ENCODE assay signal across 8 cellular contexts in the genomic region with DNA sequence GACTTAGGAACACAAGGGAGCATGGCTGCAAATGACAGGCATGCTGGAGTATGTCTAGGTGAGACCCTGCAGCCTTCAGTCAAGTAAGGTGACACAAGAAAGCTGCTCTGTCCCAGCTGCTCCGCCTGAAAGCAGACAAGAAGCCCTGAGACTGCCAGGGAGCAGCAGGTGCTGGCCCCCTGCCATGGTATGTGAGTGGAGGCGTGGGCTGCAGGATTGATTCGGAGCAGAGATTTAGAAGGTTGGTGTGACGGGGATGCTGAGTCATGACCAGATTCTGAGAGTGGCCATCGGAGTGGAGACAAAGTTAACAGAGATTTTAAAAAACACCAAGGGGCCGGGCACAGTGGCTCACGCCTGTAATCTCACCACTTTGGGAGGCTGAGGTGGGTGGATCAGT. TPM values are rescaled to one million over a fixed set of nuclear protein-coding genes. Genes with fewer than 3 reads are reported as not detected.
DNase-seq lines count a peak whose midpoint lies in the region; TF ChIP-seq lines count a peak whose summit lies in the region.

No MANE protein-coding gene starts in this region.

- DNase-seq in D341Med (ENCODE audit: low spot score) (peak; percentile 43), NCI-H2171 (lab: John Stamatoyannopoulos, UW) (peak; percentile 81), cardiac fibroblast (ENCODE audit: low read depth in 2 of 2) (peak; percentile 81 to 84), occipital lobe (lab: John Stamatoyannopoulos, UW) (peak; percentile 19), HuH-7 (ENCODE audit: low spot score) (no peak), epidermal melanocyte (ENCODE audit: insufficient read length, low spot score) (no peak), NCI-H187 (lab: John Stamatoyannopoulos, UW) (no peak)
- DNase-seq in stimulated activated CD4-positive, alpha-beta T cell treated with anti-CD3 and anti-CD28 coated beads, Interleukin-4, amount 100 ng/mL, for 1 hour, result no peak

- TF ChIP-seq CTCF in cardiac fibroblast (IDR thresholded peaks at IDR 0.05; ENCODE audit: low read depth, low read length), result no peak

- H3K4me3 ChIP-seq in cardiac fibroblast (replicated peaks in 1 of 2; ENCODE audit: low read depth in 2 of 2, low read length in 2 of 2), result no peak overlapping the region

RNA-seq across cellular contexts. Expression of gene LRP11, which starts 17.8 kb away (rescaled TPM):
- total RNA-seq in occipital lobe, result 35.2 TPM

RNA-seq across cellular contexts. Expression of gene RAET1E, which starts 51.6 kb away (rescaled TPM):
- not detected for total RNA-seq in occipital lobe

Comparison
In these comparisons a context has a peak if more than half of its experiments do, and no peak if none do; other contexts are left out.
1. DNase-seq: peak in D341Med (single experiment), NCI-H2171 (single experiment), cardiac fibroblast (2 of 2) and occipital lobe (single experiment); none in HuH-7 (single experiment), stimulated activated CD4-positive, alpha-beta T cell treated with anti-CD3 and anti-CD28 coated beads, Interleukin-4, amount 100 ng/mL, for 1 hour (single experiment), epidermal melanocyte (single experiment) and NCI-H187 (0 of 2).